ENCODE assay signal across 8 cellular contexts in the genomic region with DNA sequence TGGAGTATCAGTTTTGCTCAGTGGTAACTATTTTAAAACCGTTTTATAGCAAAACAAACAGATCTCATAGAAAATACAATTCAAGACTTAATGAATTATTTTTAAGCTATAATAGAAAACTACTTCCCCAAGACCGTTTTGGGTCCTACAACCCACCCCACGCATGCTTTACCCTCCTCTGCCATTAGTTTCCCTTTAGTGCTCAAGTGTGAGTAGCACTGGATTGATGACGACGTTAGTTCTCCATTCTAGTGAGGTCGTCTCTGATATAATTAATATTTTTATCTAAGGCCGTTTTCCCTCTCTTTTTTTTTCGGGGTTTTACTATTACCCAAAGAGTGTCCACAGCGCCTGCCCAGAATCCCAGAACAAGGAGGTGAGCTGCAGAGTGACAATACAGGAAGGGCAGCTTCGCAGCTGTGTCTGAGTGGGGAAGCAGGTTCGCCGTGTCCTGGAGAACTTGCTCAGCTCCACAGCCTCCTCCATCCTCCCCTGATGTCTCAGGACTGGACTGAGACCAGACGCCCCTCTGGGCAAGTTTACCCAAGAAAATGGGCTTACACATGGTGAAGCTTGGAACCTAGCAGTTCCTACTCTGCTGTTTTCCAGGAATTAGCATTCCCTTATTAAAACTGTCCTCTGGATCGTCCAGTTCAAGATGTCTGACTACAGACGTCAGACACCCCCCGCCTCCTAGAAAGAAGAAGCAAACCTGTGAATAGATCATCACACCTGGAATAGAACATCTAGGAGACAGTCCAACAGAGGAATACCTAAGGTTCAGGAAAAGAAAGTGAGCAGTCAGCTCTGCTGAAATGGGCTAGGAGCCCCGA.
DNase-seq lines count a peak whose midpoint lies in the region; ATAC-seq lines count a peak whose summit lies in the region.

No MANE protein-coding gene starts in this region.

- peak; percentile 6 for DNase-seq in activated gamma-delta T cell treated with Interleukin-2 at 50 U/mL for 16 hours
- DNase-seq in activated gamma-delta T cell (lab: John Stamatoyannopoulos, UW), result no peak
- DNase-seq in NCI-H748 (lab: John Stamatoyannopoulos, UW; ENCODE audit: unreplicated experiment), result peak; percentile 58
- no peak for DNase-seq in AG08395 (ENCODE audit: low spot score)
- DNase-seq in NCI-H2171 (lab: John Stamatoyannopoulos, UW), result no peak

- H3K9me3 ChIP-seq in muscle layer of colon (ENCODE audit: low read length), result no peaks in the 10 kb centered on the region

- peaks cover 19% of the 10 kb centered on the region for H3K4me1 Mint-ChIP-seq in dendritic cell treated with granulocyte-macrophage colony-stimulating factor and Interleukin-4, amounts not matched to agents 40 ng/mL and 50 ng/mL, for 4 days (ENCODE audit: low read depth)

- ATAC-seq in HG02870 (IDR thresholded peaks at IDR 0.05; ENCODE audit: unreplicated experiment), result no peak

- peak overlapping the region; percentile 62 to 89 for H3K4me3 ChIP-seq in muscle layer of colon (ENCODE audit: low read depth in 1 of 2, low read length in 2 of 2)

- intact Hi-C loops in dendritic cell treated with granulocyte-macrophage colony-stimulating factor and Interleukin-4, amounts not matched to agents 40 ng/mL and 50 ng/mL, for 4 days (cut with micrococcal nuclease), result loop anchor here (5.0 to 10.0 kb wide), 3 partner anchors 130 to 378 kb away; no protein-coding TSS in a partner anchor

- H3K4me1 ChIP-seq in muscle layer of colon (ENCODE audit: insufficient read depth, low read length), result no peaks in the 10 kb centered on the region

- no peaks in the 10 kb centered on the region for H3K9me3 Mint-ChIP-seq in dendritic cell treated with granulocyte-macrophage colony-stimulating factor and Interleukin-4, amounts not matched to agents 40 ng/mL and 50 ng/mL, for 4 days

- H3K4me3 Mint-ChIP-seq in dendritic cell treated with granulocyte-macrophage colony-stimulating factor and Interleukin-4, amounts not matched to agents 40 ng/mL and 50 ng/mL, for 4 days, result peak overlapping the region; percentile 79

- no peak overlapping the region for H3K9ac ChIP-seq in muscle layer of colon (ENCODE audit: low read length)

- peaks cover 0 to 14% of the 10 kb centered on the region in 2 donors for H3K27me3 ChIP-seq in muscle layer of colon (ENCODE audit: control insufficient read depth in 1 of 2, insufficient read depth in 2 of 2, low read length in 2 of 2)

- H3K27ac ChIP-seq in muscle layer of colon (ENCODE audit: low read depth, low read length), result no peak overlapping the region

- H3K36me3 ChIP-seq in muscle layer of colon (ENCODE audit: insufficient read depth, low read length), result no peaks in the 10 kb centered on the region

- peak overlapping the region; percentile 35 for H3K27ac Mint-ChIP-seq in dendritic cell treated with granulocyte-macrophage colony-stimulating factor and Interleukin-4, amounts not matched to agents 40 ng/mL and 50 ng/mL, for 4 days

- no peaks in the 10 kb centered on the region for H3K36me3 Mint-ChIP-seq in dendritic cell treated with granulocyte-macrophage colony-stimulating factor and Interleukin-4, amounts not matched to agents 40 ng/mL and 50 ng/mL, for 4 days (ENCODE audit: low read depth)

- peaks cover 28% of the 10 kb centered on the region for H3K27me3 Mint-ChIP-seq in dendritic cell treated with granulocyte-macrophage colony-stimulating factor and Interleukin-4, amounts not matched to agents 40 ng/mL and 50 ng/mL, for 4 days

Comparison
In these comparisons a context has a peak if more than half of its experiments do, and no peak if none do; other contexts are left out.
1. DNase-seq: peak in activated gamma-delta T cell treated with Interleukin-2 at 50 U/mL for 16 hours (single experiment) and NCI-H748 (single experiment); none in activated gamma-delta T cell (single experiment), AG08395 (single experiment) and NCI-H2171 (single experiment).